In the genomic region with DNA sequence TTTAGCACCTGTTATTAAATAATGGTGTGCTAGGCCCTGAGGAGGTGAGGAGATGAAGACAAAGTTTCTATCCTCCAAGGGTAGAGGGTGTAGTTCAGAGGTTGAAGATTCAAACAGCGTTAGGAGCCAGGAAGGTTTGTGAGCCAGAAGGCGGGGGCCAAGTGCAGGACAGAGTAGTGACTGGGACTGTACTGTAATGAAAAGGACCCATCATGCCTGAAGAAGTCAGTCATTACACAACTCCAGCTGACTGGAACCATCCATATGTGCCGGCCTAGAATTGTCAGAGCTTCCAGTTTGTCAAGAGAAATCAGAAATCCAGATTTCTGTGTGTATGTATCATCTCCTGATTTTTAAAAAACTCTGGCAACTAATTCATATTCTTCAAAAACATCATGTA, we compare ENCODE assay signal across 20 cellular contexts. TPM values are rescaled to one million over a fixed set of nuclear protein-coding genes. Genes with fewer than 3 reads are reported as not detected.
A peak's percentile ranks its signal among the peaks of the same experiment; 100 is the strongest.
DNase-seq lines count a peak whose midpoint lies in the region; ATAC-seq and TF ChIP-seq lines count a peak whose summit lies in the region.
"Had no signal": no experiment of that assay in that cellular context is flagged by ENCODE, and none has a peak within 500 bp of the region (broad histone marks: within the 10 kb centered on the region; RNA-seq: fewer than 3 reads in every experiment).

No MANE protein-coding gene starts in this region.

- ATAC-seq in IMR-90 (ENCODE audit: low read depth) (no peak), psoas muscle (peak in 3 of 4 donors; percentile 46 to 64 (median 57))
- ATAC-seq: A549, GM23338 had no signal

- BruUV-seq in IMR-90 (replicated peaks; lab: Mats Ljungman, UMichigan) = no TSS peak

- peaks cover 0 to 6% of the 10 kb centered on the region in 2 experiments; a peak in 1 of 4 replicates for H3K79me1 ChIP-seq in IMR-90 (ENCODE audit: low read depth in 1 of 2, low read length in 2 of 2)

- peak overlapping the region; percentile 1; the same call in 1 of the 3 replicates for H2BK15ac ChIP-seq in IMR-90 (ENCODE audit: low read depth, low read length)

- no peaks in the 10 kb centered on the region for H3K27me3 Mint-ChIP-seq in T-helper 2 cell treated with Interferon-gamma antibody and Interleukin-4, amounts not matched to agents 5 μg/mL and 100 μg/mL, for 36 hours (ENCODE audit: low read depth)
- H3K27me3 Mint-ChIP-seq in activated CD4-positive, alpha-beta memory T cell treated with anti-CD3 and anti-CD28 coated beads for 36 hours = no peaks in the 10 kb centered on the region
- H3K27me3 Mint-ChIP-seq: CD4-positive, alpha-beta T cell had no signal

- peak overlapping the region; percentile 1; the same call in 1 of the 2 replicates for H2BK20ac ChIP-seq in IMR-90 (ENCODE audit: low read depth, low read length)

- dilution Hi-C loops in IMR-90 (cut with HindIII; ENCODE audit: low sequenced_read_pairs, unreplicated experiment) = no loop called here

- 0 out of 2 replicates have a peak overlapping the region, but pooled peaks have one; percentile 1 for H4K91ac ChIP-seq in IMR-90 (ENCODE audit: insufficient read depth, low read depth, low read length)

- TF ChIP-seq RAD21 in IMR-90 (IDR thresholded peaks at IDR 0.05; ENCODE audit: low read length) = no peak

- H3K14ac ChIP-seq in IMR-90 (replicated peaks; ENCODE audit: low read depth, low read length) = peak overlapping the region; percentile 2; the same call in 1 of the 2 replicates

- in situ Hi-C loops in IMR-90 (cut with MboI; ENCODE audit: low sequenced_read_pairs) = loop anchor here (25.0 kb wide), 2 partner anchors 97 to 197 kb away; no protein-coding TSS in a partner anchor

- no peak overlapping the region for H3K4ac ChIP-seq in IMR-90 (ENCODE audit: low read depth, low read length)

- intact Hi-C loops in IMR-90 (cut with micrococcal nuclease) (no loop called here), psoas muscle (cut with DNase I) (no loop called here), lower leg skin (cut with DNase I; ENCODE audit: low total_unique reads) (no loop called here)
- intact Hi-C loops in activated CD4-positive, alpha-beta memory T cell treated with anti-CD3 and anti-CD28 coated beads for 36 hours (cut with micrococcal nuclease) = no loop called here

- H2BK5ac ChIP-seq in IMR-90 (ENCODE audit: low read depth, low read length, poor library complexity, severe bottlenecking) = no peak overlapping the region

- H3K36me3 Mint-ChIP-seq in T-helper 2 cell treated with Interferon-gamma antibody and Interleukin-4, amounts not matched to agents 5 μg/mL and 100 μg/mL, for 36 hours (ENCODE audit: low read depth) = no peaks in the 10 kb centered on the region
- peaks cover 2% of the 10 kb centered on the region for H3K36me3 Mint-ChIP-seq in activated CD4-positive, alpha-beta memory T cell treated with anti-CD3 and anti-CD28 coated beads for 36 hours

- WGBS in IMR-90 (ENCODE audit: extremely low coverage in 2 of 2, insufficient read length in 1 of 2), 2 experiments = no CpG with 5 or more reads among the region's 3 CpGs
- 82 to 87% (median 84%) methylated on average over 3 of the region's 3 CpGs for WGBS in psoas muscle, 3 donors
- WGBS in lower leg skin, 2 donors = 81 to 88% methylated on average over 3 of the region's 3 CpGs

- peak overlapping the region; percentile 20 for H3K27ac Mint-ChIP-seq in T-helper 2 cell treated with Interferon-gamma antibody and Interleukin-4, amounts not matched to agents 5 μg/mL and 100 μg/mL, for 36 hours
- H3K27ac Mint-ChIP-seq in activated CD4-positive, alpha-beta memory T cell treated with anti-CD3 and anti-CD28 coated beads for 36 hours = no peak overlapping the region
- H3K27ac Mint-ChIP-seq: CD4-positive, alpha-beta T cell; GM23338 had no signal

- H3K36me3 ChIP-seq in IMR-90 (ENCODE audit: control insufficient read depth, insufficient read depth, low read length) (no peaks in the 10 kb centered on the region), psoas muscle (ENCODE audit: insufficient read depth in 1 of 2, low read depth in 1 of 2) (peaks cover 0 to 4% of the 10 kb centered on the region in 2 donors)

- H3K9me1 ChIP-seq in IMR-90 (ENCODE audit: insufficient read depth, low read length) = no peaks in the 10 kb centered on the region; the same call in 1 of the 2 replicates

- 0 out of 2 replicates have a peak overlapping the region, but pooled peaks have one; percentile 45 for H3K23ac ChIP-seq in IMR-90 (ENCODE audit: low read depth, low read length)

- H3K4me2 ChIP-seq in IMR-90 (ENCODE audit: low read depth, low read length) = no peak overlapping the region
- H3K4me2 ChIP-seq: A549, GM23338 had no signal

- no peak overlapping the region for H2AFZ ChIP-seq in IMR-90 (replicated peaks; ENCODE audit: low read length, poor library complexity)
- H2AFZ ChIP-seq: GM23338 had no signal

- H4K20me1 ChIP-seq in IMR-90 (ENCODE audit: insufficient read depth, low read length) = no peaks in the 10 kb centered on the region

- no peak overlapping the region for H3K56ac ChIP-seq in IMR-90 (ENCODE audit: extremely low read depth, insufficient read depth, low read length)

- TF ChIP-seq CTCF in IMR-90 (conservative IDR thresholded peaks at IDR 0.05; ENCODE audit: low read depth, low read length) = no peak
- TF ChIP-seq CTCF in fibroblast of the aortic adventitia (IDR thresholded peaks at IDR 0.05; ENCODE audit: insufficient read depth, low read length) = no peak
- TF ChIP-seq CTCF in psoas muscle (IDR thresholded peaks at IDR 0.05) = no peak
- no peak for TF ChIP-seq CTCF in lower leg skin (IDR thresholded peaks at IDR 0.05)

- peak overlapping the region; percentile 60; the same call in 1 of the 2 replicates for H4K5ac ChIP-seq in IMR-90 (ENCODE audit: low read depth, low read length)

- H3K9ac ChIP-seq in IMR-90 (ENCODE audit: low read depth, low read length) = no peak overlapping the region

- H3K27me3 ChIP-seq in IMR-90 (ENCODE audit: control insufficient read depth, insufficient read depth, low read length) = no peaks in the 10 kb centered on the region
- no peaks in the 10 kb centered on the region for H3K27me3 ChIP-seq in psoas muscle (ENCODE audit: insufficient read depth in 3 of 3, low read length in 2 of 3)

- H3K27ac ChIP-seq in IMR-90 (ENCODE audit: insufficient read depth, low read length) (no peak overlapping the region), psoas muscle (peak overlapping the region; percentile 60)
- H3K27ac ChIP-seq: 22Rv1, A549, C4-2B, HL-60 had no signal

- CTCF ChIA-PET in IMR-90 (lab: Yijun Ruan, JAX) = interaction anchor here (2.2 kb wide), 1 partner anchor 195 kb away, joined by 5 read pairs; no protein-coding TSS in a partner anchor
- CTCF ChIA-PET in activated CD4-positive, alpha-beta memory T cell treated with anti-CD3 and anti-CD28 coated beads for 36 hours (lab: Charles Lee) = interaction anchor here (1.8 kb wide), 1 partner anchor 10 kb away, joined by 10 read pairs; no protein-coding TSS in a partner anchor

- TF ChIP-seq POLR2A in IMR-90 (IDR thresholded peaks at IDR 0.05; ENCODE audit: low read depth, low read length) (no peak), lower leg skin (IDR thresholded peaks at IDR 0.05) (no peak)

- no peak overlapping the region for H3K4me3 Mint-ChIP-seq in T-helper 2 cell treated with Interferon-gamma antibody and Interleukin-4, amounts not matched to agents 5 μg/mL and 100 μg/mL, for 36 hours
- no peak overlapping the region for H3K4me3 Mint-ChIP-seq in activated CD4-positive, alpha-beta memory T cell treated with anti-CD3 and anti-CD28 coated beads for 36 hours
- H3K4me3 Mint-ChIP-seq: CD4-positive, alpha-beta T cell; GM23338 had no signal

- POLR2A ChIA-PET in IMR-90 (lab: Charles Lee; ENCODE audit: unreplicated experiment) = no interaction called here
- POLR2A ChIA-PET in activated CD4-positive, alpha-beta memory T cell treated with anti-CD3 and anti-CD28 coated beads for 36 hours (lab: Charles Lee) = no interaction called here

- H2AK5ac ChIP-seq in IMR-90 (ENCODE audit: low read depth, low read length) = peak overlapping the region; percentile 57

- no peak overlapping the region for H4K8ac ChIP-seq in IMR-90 (ENCODE audit: low read depth in 2 of 2, low read length in 2 of 2)

- peaks cover 14% of the 10 kb centered on the region for H3K4me1 Mint-ChIP-seq in T-helper 2 cell treated with Interferon-gamma antibody and Interleukin-4, amounts not matched to agents 5 μg/mL and 100 μg/mL, for 36 hours (ENCODE audit: low read depth)
- H3K4me1 Mint-ChIP-seq in activated CD4-positive, alpha-beta memory T cell treated with anti-CD3 and anti-CD28 coated beads for 36 hours (ENCODE audit: low read depth) = peaks cover 2% of the 10 kb centered on the region

- no peak overlapping the region for H2AK9ac ChIP-seq in IMR-90 (replicated peaks; ENCODE audit: low read depth, low read length, poor library complexity)

- peak overlapping the region; percentile 56; the same call in 1 of the 2 replicates for H3K18ac ChIP-seq in IMR-90 (ENCODE audit: low read depth, low read length)

- no peak for DNase-seq in T-helper 2 cell treated with Interferon-gamma antibody and Interleukin-4, amounts not matched to agents 5 μg/mL and 100 μg/mL, for 36 hours (ENCODE audit: low spot score)
- DNase-seq in T-helper 2 cell = no peak
- DNase-seq in IMR-90 = no peak
- peak; percentile 36 for DNase-seq in fibroblast of the aortic adventitia (ENCODE audit: low read depth)
- DNase-seq in psoas muscle = no peak
- DNase-seq in DMS153 (lab: John Stamatoyannopoulos, UW) = no peak
- no peak for DNase-seq in activated CD4-positive, alpha-beta memory T cell treated with anti-CD3 and anti-CD28 coated beads for 36 hours
- DNase-seq in lower leg skin (ENCODE audit: low spot score in 2 of 2) = no peak
- DNase-seq: AML-193; Caco-2; CD4-positive, alpha-beta T cell; DMS79; GDM1; HCEC 1CT had no signal

- H3K9me3 Mint-ChIP-seq in T-helper 2 cell treated with Interferon-gamma antibody and Interleukin-4, amounts not matched to agents 5 μg/mL and 100 μg/mL, for 36 hours = no peaks in the 10 kb centered on the region
- no peaks in the 10 kb centered on the region for H3K9me3 Mint-ChIP-seq in activated CD4-positive, alpha-beta memory T cell treated with anti-CD3 and anti-CD28 coated beads for 36 hours
- H3K9me3 Mint-ChIP-seq: CD4-positive, alpha-beta T cell had no signal

- peaks cover 12% of the 10 kb centered on the region for H3K4me1 ChIP-seq in IMR-90 (ENCODE audit: control insufficient read depth, insufficient read depth, low read length)
- peaks cover 40% of the 10 kb centered on the region for H3K4me1 ChIP-seq in psoas muscle

- peak overlapping the region; percentile 52; the same call in 1 of the 2 replicates for H2BK120ac ChIP-seq in IMR-90 (ENCODE audit: low read depth, low read length)

- no peak overlapping the region for H3K4me3 ChIP-seq in IMR-90 (ENCODE audit: insufficient read depth, low read depth, low read length)
- H3K4me3 ChIP-seq in fibroblast of the aortic adventitia (ENCODE audit: low read depth, low read length) = no peak overlapping the region
- no peak overlapping the region for H3K4me3 ChIP-seq in psoas muscle
- H3K4me3 ChIP-seq in lower leg skin (ENCODE audit: low read depth, poor library complexity, severe bottlenecking) = no peak overlapping the region
- H3K4me3 ChIP-seq: A549, GM23338 had no signal

- H3K9me3 ChIP-seq in IMR-90 (ENCODE audit: control insufficient read depth, insufficient read depth, low read length) (no peaks in the 10 kb centered on the region), psoas muscle (no peaks in the 10 kb centered on the region)
- H3K9me3 ChIP-seq: A549, Caco-2 had no signal

RNA-seq across cellular contexts. Expression of gene FILIP1L, which starts 54.8 kb away (rescaled TPM):
- total RNA-seq in IMR-90 (2012; rRNA removed) (19.9 and 21.1 TPM in 2 replicates), fibroblast of the aortic adventitia (ENCODE audit: low replicate concordance) (15.2 and 34.3 TPM in 2 replicates), psoas muscle (100 to 1,000 TPM in 3 of 4 donors, 10 to 100 TPM in 1; 78.5 to 274 (median 138) TPM), lower leg skin (10 to 100 TPM; 17.5 to 33.9 (median 22.1) TPM)
- polyA plus RNA-seq in IMR-90 (2012; rRNA removed) (11.5 and 14.7 TPM in 2 replicates), psoas muscle (10 to 100 TPM in 2 of 3 donors, 1 to 10 TPM in 1; 9.2 to 28.0 (median 15.5) TPM)
- polyA plus RNA-seq in IMR-90 (2012; cell fraction: cytosol; rRNA removed) = 2.5 and 4.3 TPM in 2 replicates
- 1.4 and 10.5 TPM in 2 replicates for polyA plus RNA-seq in IMR-90 (2012; cell fraction: nucleus; rRNA removed; ENCODE audit: low replicate concordance)
- total RNA-seq in activated CD4-positive, alpha-beta memory T cell treated with anti-CD3 and anti-CD28 coated beads for 36 hours = under 1 TPM; 0.10 to 0.17 TPM
- total RNA-seq: GM23338, HT1080 had no signal

Comparison
In these comparisons a context has a peak if more than half of its experiments do, and no peak if none do; other contexts are left out.
1. RNA of gene FILIP1L, which starts 54.8 kb away (total RNA-seq): 78.5 to 274 TPM in psoas muscle, 17.5 to 33.9 TPM in lower leg skin, 19.9 to 21.1 TPM in IMR-90 and 15.2 to 34.3 TPM in fibroblast of the aortic adventitia; 0.10 to 0.17 TPM in activated CD4-positive, alpha-beta memory T cell treated with anti-CD3 and anti-CD28 coated beads for 36 hours; every median in the first group is over 10 times any median in the second.